ENCODE assay signal across 9 cellular contexts in genomic region chr13:97435794-97436193, GRCh38. TPM values are rescaled to one million over a fixed set of nuclear protein-coding genes. Genes with fewer than 3 reads are reported as not detected.
DNase-seq lines count a peak whose midpoint lies in the region; ATAC-seq and TF ChIP-seq lines count a peak whose summit lies in the region.
"Had no signal": no experiment of that assay in that cellular context is flagged by ENCODE, and none has a peak within 500 bp of the region (broad histone marks: within the 10 kb centered on the region; RNA-seq: fewer than 3 reads in every experiment).

No MANE protein-coding gene starts in this region.

- intact Hi-C loops in esophagus muscularis mucosa (cut with DNase I), result loop anchor here (10.0 kb wide), 1 partner anchor 211 kb away; the partner anchor contains the start of gene MBNL2

- 16% methylated on average over 5 of the region's 5 CpGs for WGBS in esophagus muscularis mucosa
- 40% methylated on average over 5 of the region's 5 CpGs for WGBS in smooth muscle cell (ENCODE audit: low lambda C conversion rate)

- DNase-seq in NCI-H510A treated with DMSO at 0.1 percent for 48 hours (lab: John Stamatoyannopoulos, UW), result peak; percentile 48
- no peak for DNase-seq in NCI-H510A (lab: John Stamatoyannopoulos, UW)
- peak; percentile 55 for DNase-seq in RKO (ENCODE audit: low spot score)
- DNase-seq in esophagus muscularis mucosa (ENCODE audit: extremely low spot score), result no peak
- DNase-seq in smooth muscle cell (lab: John Stamatoyannopoulos, UW; ENCODE audit: unreplicated experiment), result no peak
- DNase-seq in SIG-M5 (lab: John Stamatoyannopoulos, UW), result no peak
- no peak for DNase-seq in AG08395 (ENCODE audit: low spot score)
- no peak for DNase-seq in left lobe of liver (ENCODE audit: low spot score)

- no peaks in the 10 kb centered on the region for H3F3A ChIP-seq in smooth muscle cell (ENCODE audit: low read depth)

- H3K36me3 ChIP-seq in esophagus muscularis mucosa (peaks cover 0 to 4% (median 0%) of the 10 kb centered on the region in 4 donors), smooth muscle cell (ENCODE audit: low read depth) (no peaks in the 10 kb centered on the region)

- TF ChIP-seq CTCF in esophagus muscularis mucosa (IDR thresholded peaks at IDR 0.05), result no peak
- TF ChIP-seq CTCF in smooth muscle cell (IDR thresholded peaks at IDR 0.05; ENCODE audit: borderline replicate concordance, insufficient read depth, poor library complexity, severe bottlenecking), result no peak

- H3K9me3 ChIP-seq in esophagus muscularis mucosa (no peaks in the 10 kb centered on the region), smooth muscle cell (replicated peaks; ENCODE audit: low read depth) (no peaks in the 10 kb centered on the region)

- H4K20me1 ChIP-seq in smooth muscle cell (ENCODE audit: low read depth), result peaks cover 50% of the 10 kb centered on the region

- no peak overlapping the region for H2AFZ ChIP-seq in smooth muscle cell (ENCODE audit: low read depth)

- peak overlapping the region; percentile 48 for H3K9ac ChIP-seq in smooth muscle cell (ENCODE audit: low read depth)

- TF ChIP-seq EP300 in esophagus muscularis mucosa (IDR thresholded peaks at IDR 0.05), result no peak

- peaks cover 65% of the 10 kb centered on the region for H3K79me2 ChIP-seq in smooth muscle cell (ENCODE audit: low read depth)

- H3K4me1 ChIP-seq in esophagus muscularis mucosa, result peaks cover 28 to 56% (median 48%) of the 10 kb centered on the region in 4 donors
- peaks cover 32% of the 10 kb centered on the region for H3K4me1 ChIP-seq in smooth muscle cell (ENCODE audit: low read depth)

- peak overlapping the region; percentile 98 for H3K4me2 ChIP-seq in smooth muscle cell

- TF ChIP-seq POLR2A in esophagus muscularis mucosa (IDR thresholded peaks at IDR 0.05; ENCODE audit: low read depth), result no peak

- H3K27me3 ChIP-seq in esophagus muscularis mucosa (no peaks in the 10 kb centered on the region), smooth muscle cell (ENCODE audit: low read depth) (no peaks in the 10 kb centered on the region)

- H3K27ac ChIP-seq in esophagus muscularis mucosa (replicated peaks in 1 of 4) (no peak overlapping the region), smooth muscle cell (ENCODE audit: low read depth) (no peak overlapping the region)
- H3K27ac ChIP-seq: C4-2B had no signal

- peak overlapping the region; percentile 78 to 92 (median 83) for H3K4me3 ChIP-seq in esophagus muscularis mucosa
- H3K4me3 ChIP-seq in smooth muscle cell, result peak overlapping the region; percentile 91

- ATAC-seq in left lobe of liver, result no peak

RNA-seq across cellular contexts. Expression of gene RAP2A, which starts 1.8 kb away (rescaled TPM):
- 10 to 100 TPM; 24.1 to 27.8 (median 26.0) TPM for total RNA-seq in esophagus muscularis mucosa
- 24.1 and 34.3 TPM in 2 replicates for total RNA-seq in smooth muscle cell
- 8.5 and 9.8 TPM in 2 replicates for polyA plus RNA-seq in smooth muscle cell
- total RNA-seq in left lobe of liver, result 9.6 TPM

Comparison
In these comparisons a context has a peak if more than half of its experiments do, and no peak if none do; other contexts are left out.
1. DNase-seq: peak in NCI-H510A treated with DMSO at 0.1 percent for 48 hours (single experiment) and RKO (single experiment); none in NCI-H510A (single experiment), esophagus muscularis mucosa (single experiment), smooth muscle cell (single experiment), SIG-M5 (single experiment), AG08395 (single experiment) and left lobe of liver (single experiment).